ENCODE assay signal across 1 cellular context in the genomic region with DNA sequence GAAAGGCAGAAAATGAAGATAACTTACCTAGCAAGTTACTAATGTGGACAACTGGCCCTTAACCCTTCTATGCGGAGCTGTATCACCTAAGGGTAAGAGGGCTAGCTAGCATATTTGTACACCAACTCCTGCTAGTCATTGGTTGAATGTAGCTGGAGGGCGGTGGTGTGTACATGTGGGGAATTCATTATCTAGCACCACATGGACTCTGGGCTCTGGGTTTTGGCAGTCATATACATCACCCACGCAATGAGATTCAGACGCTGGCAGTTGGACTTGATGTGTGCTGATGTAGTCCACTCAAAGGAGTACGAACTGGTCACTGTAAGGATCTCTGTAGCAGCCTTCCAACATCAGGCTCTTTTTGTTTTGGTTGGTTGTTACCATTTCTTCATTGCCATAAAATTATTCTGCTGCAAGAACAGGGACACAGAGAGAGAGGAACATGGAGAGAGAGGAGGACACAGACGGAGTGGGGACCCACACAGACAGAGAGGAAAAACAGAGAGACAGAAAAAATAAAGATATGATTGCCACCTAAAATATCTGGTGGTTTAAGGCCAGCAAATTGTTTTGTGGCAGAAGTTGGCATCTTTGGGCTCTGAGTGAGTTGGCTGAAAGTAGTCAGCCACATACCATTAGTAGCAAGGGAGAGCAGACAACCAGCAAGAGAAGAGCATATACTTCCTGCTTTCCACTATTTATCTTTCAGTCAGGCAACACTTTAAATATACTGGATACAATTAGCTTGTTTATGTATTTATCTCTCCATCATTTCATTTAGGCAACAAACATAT.
TF ChIP-seq lines count a peak whose summit lies in the region.

No MANE protein-coding gene starts in this region.

TF ChIP-seq in K562, 482 proteins besides CTCF, POLR2A, EP300 and RAD21 (continued from another document and continues in another):
- TF ChIP-seq, protein P1, sequence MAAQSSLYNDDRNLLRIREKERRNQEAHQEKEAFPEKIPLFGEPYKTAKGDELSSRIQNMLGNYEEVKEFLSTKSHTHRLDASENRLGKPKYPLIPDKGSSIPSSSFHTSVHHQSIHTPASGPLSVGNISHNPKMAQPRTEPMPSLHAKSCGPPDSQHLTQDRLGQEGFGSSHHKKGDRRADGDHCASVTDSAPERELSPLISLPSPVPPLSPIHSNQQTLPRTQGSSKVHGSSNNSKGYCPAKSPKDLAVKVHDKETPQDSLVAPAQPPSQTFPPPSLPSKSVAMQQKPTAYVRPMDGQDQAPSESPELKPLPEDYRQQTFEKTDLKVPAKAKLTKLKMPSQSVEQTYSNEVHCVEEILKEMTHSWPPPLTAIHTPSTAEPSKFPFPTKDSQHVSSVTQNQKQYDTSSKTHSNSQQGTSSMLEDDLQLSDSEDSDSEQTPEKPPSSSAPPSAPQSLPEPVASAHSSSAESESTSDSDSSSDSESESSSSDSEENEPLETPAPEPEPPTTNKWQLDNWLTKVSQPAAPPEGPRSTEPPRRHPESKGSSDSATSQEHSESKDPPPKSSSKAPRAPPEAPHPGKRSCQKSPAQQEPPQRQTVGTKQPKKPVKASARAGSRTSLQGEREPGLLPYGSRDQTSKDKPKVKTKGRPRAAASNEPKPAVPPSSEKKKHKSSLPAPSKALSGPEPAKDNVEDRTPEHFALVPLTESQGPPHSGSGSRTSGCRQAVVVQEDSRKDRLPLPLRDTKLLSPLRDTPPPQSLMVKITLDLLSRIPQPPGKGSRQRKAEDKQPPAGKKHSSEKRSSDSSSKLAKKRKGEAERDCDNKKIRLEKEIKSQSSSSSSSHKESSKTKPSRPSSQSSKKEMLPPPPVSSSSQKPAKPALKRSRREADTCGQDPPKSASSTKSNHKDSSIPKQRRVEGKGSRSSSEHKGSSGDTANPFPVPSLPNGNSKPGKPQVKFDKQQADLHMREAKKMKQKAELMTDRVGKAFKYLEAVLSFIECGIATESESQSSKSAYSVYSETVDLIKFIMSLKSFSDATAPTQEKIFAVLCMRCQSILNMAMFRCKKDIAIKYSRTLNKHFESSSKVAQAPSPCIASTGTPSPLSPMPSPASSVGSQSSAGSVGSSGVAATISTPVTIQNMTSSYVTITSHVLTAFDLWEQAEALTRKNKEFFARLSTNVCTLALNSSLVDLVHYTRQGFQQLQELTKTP (IDR thresholded peaks at IDR 0.05; ENCODE audit: low read depth in 1 of 2, partially characterized antibody in 2 of 2), result no peak
- TF ChIP-seq, protein P2, sequence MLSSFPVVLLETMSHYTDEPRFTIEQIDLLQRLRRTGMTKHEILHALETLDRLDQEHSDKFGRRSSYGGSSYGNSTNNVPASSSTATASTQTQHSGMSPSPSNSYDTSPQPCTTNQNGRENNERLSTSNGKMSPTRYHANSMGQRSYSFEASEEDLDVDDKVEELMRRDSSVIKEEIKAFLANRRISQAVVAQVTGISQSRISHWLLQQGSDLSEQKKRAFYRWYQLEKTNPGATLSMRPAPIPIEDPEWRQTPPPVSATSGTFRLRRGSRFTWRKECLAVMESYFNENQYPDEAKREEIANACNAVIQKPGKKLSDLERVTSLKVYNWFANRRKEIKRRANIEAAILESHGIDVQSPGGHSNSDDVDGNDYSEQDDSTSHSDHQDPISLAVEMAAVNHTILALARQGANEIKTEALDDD (IDR thresholded peaks at IDR 0.05), result peak; percentile 98
- peak; percentile 43; the same call in 1 of the 2 replicates for TF ChIP-seq CBFA2T2 (conservative IDR thresholded peaks at IDR 0.05)
- TF ChIP-seq ZC3H8 (IDR thresholded peaks at IDR 0.05), result no peak
- TF ChIP-seq, protein P3, sequence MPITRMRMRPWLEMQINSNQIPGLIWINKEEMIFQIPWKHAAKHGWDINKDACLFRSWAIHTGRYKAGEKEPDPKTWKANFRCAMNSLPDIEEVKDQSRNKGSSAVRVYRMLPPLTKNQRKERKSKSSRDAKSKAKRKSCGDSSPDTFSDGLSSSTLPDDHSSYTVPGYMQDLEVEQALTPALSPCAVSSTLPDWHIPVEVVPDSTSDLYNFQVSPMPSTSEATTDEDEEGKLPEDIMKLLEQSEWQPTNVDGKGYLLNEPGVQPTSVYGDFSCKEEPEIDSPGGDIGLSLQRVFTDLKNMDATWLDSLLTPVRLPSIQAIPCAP (CRISPR knock-in tag; IDR thresholded peaks at IDR 0.05; ENCODE audit: borderline replicate concordance), result no peak
- peak; percentile 66; the same call in 1 of the 2 replicates for TF ChIP-seq POLR2AphosphoS5 (IDR thresholded peaks at IDR 0.05; ENCODE audit: control insufficient read depth, insufficient read depth, low read depth, low read length)
- no peak for TF ChIP-seq ZNF124 (CRISPR knock-in tag; IDR thresholded peaks at IDR 0.05)
- no peak for TF ChIP-seq ZNF57 (CRISPR knock-in tag; IDR thresholded peaks at IDR 0.05)
- no peak for TF ChIP-seq KDM4B (IDR thresholded peaks at IDR 0.05; ENCODE audit: borderline replicate concordance in 2 of 2, low read depth in 1 of 2)
- no peak for TF ChIP-seq RUNX1 (IDR thresholded peaks at IDR 0.05; ENCODE audit: low read depth)
- peak; percentile 22; the same call in 1 of the 2 replicates for TF ChIP-seq TAL1 (IDR thresholded peaks at IDR 0.05)
- no peak for TF ChIP-seq CHCHD3 (CRISPR knock-in tag; IDR thresholded peaks at IDR 0.05)
- TF ChIP-seq BHLHE40 (IDR thresholded peaks at IDR 0.05; ENCODE audit: low read length), result no peak
- TF ChIP-seq CCNT2 (IDR thresholded peaks at IDR 0.05; ENCODE audit: borderline replicate concordance, extremely low read depth, insufficient read length, low read depth, low read length), result no peak
- no peak for TF ChIP-seq GATA2 (CRISPR knock-in tag; IDR thresholded peaks at IDR 0.05)
- TF ChIP-seq TCFL5 (CRISPR knock-in tag; conservative IDR thresholded peaks at IDR 0.05), result no peak
- TF ChIP-seq CSDE1 (IDR thresholded peaks at IDR 0.05), result no peak
- TF ChIP-seq, protein P4, sequence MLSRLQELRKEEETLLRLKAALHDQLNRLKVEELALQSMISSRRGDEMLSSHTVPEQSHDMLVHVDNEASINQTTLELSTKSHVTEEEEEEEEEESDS (CRISPR knock-in tag; IDR thresholded peaks at IDR 0.05), result no peak
- no peak for TF ChIP-seq MBD2 (IDR thresholded peaks at IDR 0.05; ENCODE audit: borderline replicate concordance, low read depth)
- TF ChIP-seq ZNF444 (CRISPR knock-in tag; IDR thresholded peaks at IDR 0.05), result no peak
- TF ChIP-seq BRD9 (IDR thresholded peaks at IDR 0.05; ENCODE audit: low read depth, partially characterized antibody), result no peak
- TF ChIP-seq KLF16 (IDR thresholded peaks at IDR 0.05), result no peak; the same call in 1 of the 2 replicates
- TF ChIP-seq CREM (IDR thresholded peaks at IDR 0.05; ENCODE audit: low read depth), result peak; percentile 39; the same call in 1 of the 2 replicates
- peak; percentile 25; the same call in 1 of the 2 replicates for TF ChIP-seq NCOR1 (IDR thresholded peaks at IDR 0.05)
- TF ChIP-seq ZNF24 (IDR thresholded peaks at IDR 0.05), result no peak
- TF ChIP-seq CBX3 (IDR thresholded peaks at IDR 0.05; ENCODE audit: borderline replicate concordance in 1 of 2, low read length in 2 of 2), result peak; percentile 19 to 38; a peak in 2 of 3 replicates
- TF ChIP-seq CBFB (CRISPR knock-in tag; IDR thresholded peaks at IDR 0.05), result 0 out of 2 replicates have a peak, but pooled peaks have one; percentile 49
- TF ChIP-seq, protein P5, sequence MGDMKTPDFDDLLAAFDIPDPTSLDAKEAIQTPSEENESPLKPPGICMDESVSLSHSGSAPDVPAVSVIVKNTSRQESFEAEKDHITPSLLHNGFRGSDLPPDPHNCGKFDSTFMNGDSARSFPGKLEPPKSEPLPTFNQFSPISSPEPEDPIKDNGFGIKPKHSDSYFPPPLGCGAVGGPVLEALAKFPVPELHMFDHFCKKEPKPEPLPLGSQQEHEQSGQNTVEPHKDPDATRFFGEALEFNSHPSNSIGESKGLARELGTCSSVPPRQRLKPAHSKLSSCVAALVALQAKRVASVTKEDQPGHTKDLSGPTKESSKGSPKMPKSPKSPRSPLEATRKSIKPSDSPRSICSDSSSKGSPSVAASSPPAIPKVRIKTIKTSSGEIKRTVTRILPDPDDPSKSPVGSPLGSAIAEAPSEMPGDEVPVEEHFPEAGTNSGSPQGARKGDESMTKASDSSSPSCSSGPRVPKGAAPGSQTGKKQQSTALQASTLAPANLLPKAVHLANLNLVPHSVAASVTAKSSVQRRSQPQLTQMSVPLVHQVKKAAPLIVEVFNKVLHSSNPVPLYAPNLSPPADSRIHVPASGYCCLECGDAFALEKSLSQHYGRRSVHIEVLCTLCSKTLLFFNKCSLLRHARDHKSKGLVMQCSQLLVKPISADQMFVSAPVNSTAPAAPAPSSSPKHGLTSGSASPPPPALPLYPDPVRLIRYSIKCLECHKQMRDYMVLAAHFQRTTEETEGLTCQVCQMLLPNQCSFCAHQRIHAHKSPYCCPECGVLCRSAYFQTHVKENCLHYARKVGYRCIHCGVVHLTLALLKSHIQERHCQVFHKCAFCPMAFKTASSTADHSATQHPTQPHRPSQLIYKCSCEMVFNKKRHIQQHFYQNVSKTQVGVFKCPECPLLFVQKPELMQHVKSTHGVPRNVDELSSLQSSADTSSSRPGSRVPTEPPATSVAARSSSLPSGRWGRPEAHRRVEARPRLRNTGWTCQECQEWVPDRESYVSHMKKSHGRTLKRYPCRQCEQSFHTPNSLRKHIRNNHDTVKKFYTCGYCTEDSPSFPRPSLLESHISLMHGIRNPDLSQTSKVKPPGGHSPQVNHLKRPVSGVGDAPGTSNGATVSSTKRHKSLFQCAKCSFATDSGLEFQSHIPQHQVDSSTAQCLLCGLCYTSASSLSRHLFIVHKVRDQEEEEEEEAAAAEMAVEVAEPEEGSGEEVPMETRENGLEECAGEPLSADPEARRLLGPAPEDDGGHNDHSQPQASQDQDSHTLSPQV (IDR thresholded peaks at IDR 0.05), result peak; percentile 55; the same call in 1 of the 2 replicates
- TF ChIP-seq CBFA2T3 (IDR thresholded peaks at IDR 0.05), result peak; percentile 70
- TF ChIP-seq EWSR1 (IDR thresholded peaks at IDR 0.05; ENCODE audit: borderline replicate concordance, low read depth, partially characterized antibody), result no peak
- peak; percentile 83 for TF ChIP-seq EGR1 (conservative IDR thresholded peaks at IDR 0.05)
- TF ChIP-seq TEAD4 (IDR thresholded peaks at IDR 0.05; ENCODE audit: low read length), result peak; percentile 74
- TF ChIP-seq TEAD4 (CRISPR knock-in tag; IDR thresholded peaks at IDR 0.05; ENCODE audit: borderline replicate concordance), result no peak
- TF ChIP-seq YY1 (IDR thresholded peaks at IDR 0.05; ENCODE audit: borderline replicate concordance in 1 of 3, control insufficient read depth in 1 of 3, extremely low read depth in 1 of 3, insufficient read depth in 3 of 3, insufficient read length in 1 of 3, insufficient replicate concordance in 2 of 3, low read depth in 1 of 3, low read length in 2 of 3), result no peak
- TF ChIP-seq, protein P6, sequence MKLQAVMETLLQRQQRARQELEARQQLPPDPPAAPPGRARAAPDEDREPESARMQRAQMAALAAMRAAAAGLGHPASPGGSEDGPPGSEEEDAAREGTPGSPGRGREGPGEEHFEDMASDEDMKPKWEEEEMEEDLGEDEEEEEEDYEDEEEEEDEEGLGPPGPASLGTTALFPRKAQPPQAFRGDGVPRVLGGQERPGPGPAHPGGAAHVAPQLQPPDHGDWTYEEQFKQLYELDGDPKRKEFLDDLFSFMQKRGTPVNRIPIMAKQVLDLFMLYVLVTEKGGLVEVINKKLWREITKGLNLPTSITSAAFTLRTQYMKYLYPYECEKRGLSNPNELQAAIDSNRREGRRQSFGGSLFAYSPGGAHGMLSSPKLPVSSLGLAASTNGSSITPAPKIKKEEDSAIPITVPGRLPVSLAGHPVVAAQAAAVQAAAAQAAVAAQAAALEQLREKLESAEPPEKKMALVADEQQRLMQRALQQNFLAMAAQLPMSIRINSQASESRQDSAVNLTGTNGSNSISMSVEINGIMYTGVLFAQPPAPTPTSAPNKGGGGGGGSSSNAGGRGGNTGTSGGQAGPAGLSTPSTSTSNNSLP (IDR thresholded peaks at IDR 0.05; ENCODE audit: borderline replicate concordance, low read depth, low read length), result no peak
- no peak for TF ChIP-seq CBX2 (IDR thresholded peaks at IDR 0.05; ENCODE audit: insufficient read depth, low read length, poor library complexity, severe bottlenecking)
- TF ChIP-seq ZNF780A (CRISPR knock-in tag; IDR thresholded peaks at IDR 0.05), result no peak
- no peak for TF ChIP-seq PHB2 (IDR thresholded peaks at IDR 0.05; ENCODE audit: low read depth)
- TF ChIP-seq KDM1A (IDR thresholded peaks at IDR 0.05), result peak in 1 of 2 experiments; percentile 77; a peak in 1 of 4 replicates
- TF ChIP-seq ZZZ3 (IDR thresholded peaks at IDR 0.05), result no peak
- TF ChIP-seq SNIP1 (IDR thresholded peaks at IDR 0.05; ENCODE audit: low read depth), result no peak
- no peak for TF ChIP-seq NR2C1 (IDR thresholded peaks at IDR 0.05)
- no peak for TF ChIP-seq NR2C1 (tag; IDR thresholded peaks at IDR 0.05)
- TF ChIP-seq NFE2 (IDR thresholded peaks at IDR 0.05; ENCODE audit: low read depth), result 0 out of 2 replicates have a peak, but pooled peaks have one; percentile 30
- no peak for TF ChIP-seq FOXJ3 (CRISPR knock-in tag; IDR thresholded peaks at IDR 0.05)
- TF ChIP-seq, protein P7, sequence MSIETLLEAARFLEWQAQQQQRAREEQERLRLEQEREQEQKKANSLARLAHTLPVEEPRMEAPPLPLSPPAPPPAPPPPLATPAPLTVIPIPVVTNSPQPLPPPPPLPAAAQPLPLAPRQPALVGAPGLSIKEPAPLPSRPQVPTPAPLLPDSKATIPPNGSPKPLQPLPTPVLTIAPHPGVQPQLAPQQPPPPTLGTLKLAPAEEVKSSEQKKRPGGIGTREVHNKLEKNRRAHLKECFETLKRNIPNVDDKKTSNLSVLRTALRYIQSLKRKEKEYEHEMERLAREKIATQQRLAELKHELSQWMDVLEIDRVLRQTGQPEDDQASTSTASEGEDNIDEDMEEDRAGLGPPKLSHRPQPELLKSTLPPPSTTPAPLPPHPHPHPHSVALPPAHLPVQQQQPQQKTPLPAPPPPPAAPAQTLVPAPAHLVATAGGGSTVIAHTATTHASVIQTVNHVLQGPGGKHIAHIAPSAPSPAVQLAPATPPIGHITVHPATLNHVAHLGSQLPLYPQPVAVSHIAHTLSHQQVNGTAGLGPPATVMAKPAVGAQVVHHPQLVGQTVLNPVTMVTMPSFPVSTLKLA (conservative IDR thresholded peaks at IDR 0.05), result peak; percentile 38 to 54; a peak in 3 of 4 replicates
- no peak for TF ChIP-seq NR2F6 (CRISPR knock-in tag; IDR thresholded peaks at IDR 0.05)
- no peak for TF ChIP-seq GABPB1 (CRISPR knock-in tag; IDR thresholded peaks at IDR 0.05)
- TF ChIP-seq, protein P8, sequence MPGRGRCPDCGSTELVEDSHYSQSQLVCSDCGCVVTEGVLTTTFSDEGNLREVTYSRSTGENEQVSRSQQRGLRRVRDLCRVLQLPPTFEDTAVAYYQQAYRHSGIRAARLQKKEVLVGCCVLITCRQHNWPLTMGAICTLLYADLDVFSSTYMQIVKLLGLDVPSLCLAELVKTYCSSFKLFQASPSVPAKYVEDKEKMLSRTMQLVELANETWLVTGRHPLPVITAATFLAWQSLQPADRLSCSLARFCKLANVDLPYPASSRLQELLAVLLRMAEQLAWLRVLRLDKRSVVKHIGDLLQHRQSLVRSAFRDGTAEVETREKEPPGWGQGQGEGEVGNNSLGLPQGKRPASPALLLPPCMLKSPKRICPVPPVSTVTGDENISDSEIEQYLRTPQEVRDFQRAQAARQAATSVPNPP (IDR thresholded peaks at IDR 0.05; ENCODE audit: borderline replicate concordance, insufficient read depth, insufficient read length), result no peak
- no peak for TF ChIP-seq ETS2 (tag; IDR thresholded peaks at IDR 0.05; ENCODE audit: borderline replicate concordance, poor library complexity, severe bottlenecking)
- no peak for TF ChIP-seq ZNF217 (CRISPR knock-in tag; IDR thresholded peaks at IDR 0.05)
- TF ChIP-seq ZNF282 (CRISPR knock-in tag; IDR thresholded peaks at IDR 0.05), result no peak
- no peak for TF ChIP-seq NFXL1 (CRISPR knock-in tag; IDR thresholded peaks at IDR 0.05)
- TF ChIP-seq NCOA1 (IDR thresholded peaks at IDR 0.05; ENCODE audit: low read depth), result no peak
- peak in 1 of 2 experiments; percentile 37; a peak in 1 of 4 replicates for TF ChIP-seq FOXK2 (conservative IDR thresholded peaks at IDR 0.05 in 1 of 2, IDR thresholded peaks at IDR 0.05 in 1 of 2; ENCODE audit: low read depth in 2 of 2)
